Comparison of ENCODE assay signal across 8 cellular contexts in the genomic region with DNA sequence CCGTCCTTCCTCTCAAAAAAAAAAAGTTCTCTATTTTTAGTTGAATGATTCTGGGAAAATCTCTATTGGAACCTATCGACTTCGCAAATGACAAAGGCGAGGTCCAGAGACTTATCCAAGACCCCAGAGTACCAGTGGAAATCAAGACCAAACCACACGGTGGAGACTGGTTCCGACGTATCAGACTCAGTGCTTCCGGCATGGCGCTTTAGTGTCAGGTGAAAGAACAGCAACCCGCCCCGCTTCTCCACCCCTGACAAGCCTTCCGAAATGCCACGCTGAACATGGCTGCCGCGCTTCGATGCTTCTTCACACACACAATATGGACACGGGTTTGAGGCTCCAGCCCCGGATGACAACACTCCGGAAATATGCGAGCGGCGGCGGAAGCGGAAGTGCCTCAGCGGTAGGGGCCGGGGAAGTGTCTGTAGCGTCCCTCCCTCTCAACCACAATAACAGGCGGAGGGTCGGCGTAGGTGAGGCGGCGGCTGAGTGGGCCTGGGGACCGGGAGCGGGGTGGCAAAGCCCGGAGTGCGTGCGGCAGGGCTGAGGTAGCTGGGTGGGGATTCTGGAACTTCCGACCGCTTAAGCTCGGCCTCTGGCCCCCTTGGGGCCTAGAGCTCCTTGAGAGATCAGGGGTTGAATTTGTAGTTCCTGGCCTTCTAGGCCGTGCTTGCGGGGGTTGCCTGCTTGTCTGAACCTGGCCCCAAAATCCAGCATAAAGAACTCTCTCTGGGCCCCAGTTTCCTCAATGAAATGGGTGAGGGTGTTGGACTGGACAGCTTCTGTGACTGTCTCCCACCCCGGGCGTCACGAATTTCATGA. TPM values are rescaled to one million over a fixed set of nuclear protein-coding genes. Genes with fewer than 3 reads are reported as not detected.
DNase-seq lines count a peak whose midpoint lies in the region; ATAC-seq and TF ChIP-seq lines count a peak whose summit lies in the region.

A gene with protein sequence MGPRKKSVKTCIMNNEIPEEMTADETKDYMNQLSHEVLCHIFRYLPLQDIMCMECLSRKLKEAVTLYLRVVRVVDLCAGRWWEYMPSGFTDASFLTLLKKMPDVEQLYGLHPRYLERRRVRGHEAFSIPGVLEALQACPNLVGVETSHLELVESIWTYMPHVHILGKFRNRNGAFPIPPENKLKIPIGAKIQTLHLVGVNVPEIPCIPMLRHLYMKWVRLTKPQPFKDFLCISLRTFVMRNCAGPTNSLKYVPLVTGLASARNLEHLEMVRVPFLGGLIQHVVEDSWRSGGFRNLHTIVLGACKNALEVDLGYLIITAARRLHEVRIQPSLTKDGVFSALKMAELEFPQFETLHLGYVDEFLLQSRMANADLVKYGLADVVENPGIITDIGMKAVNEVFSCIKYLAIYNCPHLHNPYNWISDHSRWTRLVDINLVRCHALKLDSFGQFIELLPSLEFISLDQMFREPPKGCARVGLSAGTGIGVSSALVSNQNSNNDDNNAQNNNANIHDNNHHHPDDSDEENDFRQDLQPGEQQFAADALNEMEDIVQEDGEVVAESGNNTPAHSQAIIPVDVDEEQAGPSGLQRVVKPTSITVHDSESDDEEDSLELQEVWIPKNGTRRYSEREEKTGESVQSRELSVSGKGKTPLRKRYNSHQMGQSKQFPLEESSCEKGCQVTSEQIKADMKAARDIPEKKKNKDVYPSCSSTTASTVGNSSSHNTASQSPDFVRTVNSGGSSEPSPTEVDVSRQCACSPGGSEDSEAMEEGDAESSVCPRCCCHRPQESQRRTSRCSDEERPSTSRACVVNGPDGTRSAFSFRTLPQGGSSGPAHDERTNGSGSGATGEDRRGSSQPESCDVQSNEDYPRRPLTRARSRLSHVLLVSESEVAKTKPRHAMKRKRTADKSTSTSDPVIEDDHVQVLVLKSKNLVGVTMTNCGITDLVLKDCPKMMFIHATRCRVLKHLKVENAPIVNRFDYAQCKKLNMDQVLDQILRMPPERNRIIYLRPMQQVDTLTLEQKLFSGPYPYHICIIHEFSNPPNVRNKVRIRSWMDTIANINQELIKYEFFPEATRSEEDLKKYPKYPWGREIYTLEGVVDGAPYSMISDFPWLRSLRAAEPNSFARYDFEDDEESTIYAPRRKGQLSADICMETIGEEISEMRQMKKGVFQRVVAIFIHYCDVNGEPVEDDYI (plus strand): TSS at position 395 of the 825 bp plus-strand sequence. CDS start 10,819 bp downstream, outside the sequence.

- peak; percentile 36 for TF ChIP-seq POLR2A in testis (IDR thresholded peaks at IDR 0.05)

- 1% methylated on average over 14 to 45 of the region's 45 CpGs for WGBS in testis, 2 donors

- H3K4me1 Mint-ChIP-seq in activated naive CD8-positive, alpha-beta T cell (ENCODE audit: low read depth), result peaks cover 72% of the 10 kb centered on the region

- peak within 1 kb of the TSS; percentile 83 to 90 for H3K27ac ChIP-seq in testis

- peaks cover under 1% of the 10 kb centered on the region for H3K9me3 Mint-ChIP-seq in activated naive CD8-positive, alpha-beta T cell (ENCODE audit: low read depth)

- peak; percentile 98 for ATAC-seq in HG02623 (IDR thresholded peaks at IDR 0.05; ENCODE audit: unreplicated experiment)
- ATAC-seq in omental fat pad (ENCODE audit: low FRiP score), result peak; percentile 99

- H3K4me3 ChIP-seq in GM12864 (ENCODE audit: low read depth, low read length), result peak within 1 kb of the TSS; percentile 68
- H3K4me3 ChIP-seq in testis, result peak within 1 kb of the TSS; percentile 89 to 92

- no peaks in the 10 kb centered on the region for H3K27me3 Mint-ChIP-seq in activated naive CD8-positive, alpha-beta T cell

- intact Hi-C loops in testis (cut with DNase I; ENCODE audit: low total_unique reads), result no loop called here

- H3K4me3 Mint-ChIP-seq in activated naive CD8-positive, alpha-beta T cell, result peak within 1 kb of the TSS; percentile 96

- no peaks in the 10 kb centered on the region for H3K9me3 ChIP-seq in testis

- no peaks in the 10 kb centered on the region for H3K27me3 ChIP-seq in testis

- H3K27ac Mint-ChIP-seq in activated naive CD8-positive, alpha-beta T cell, result peak within 1 kb of the TSS; percentile 99

- H3K4me1 ChIP-seq in testis, result peaks cover 13% of the 10 kb centered on the region

- peaks cover 9% of the 10 kb centered on the region for H3K36me3 Mint-ChIP-seq in activated naive CD8-positive, alpha-beta T cell

- DNase-seq in GM12864 (ENCODE audit: low read depth) (peak; percentile 95), NCI-H1105 (lab: John Stamatoyannopoulos, UW) (peak; percentile 87), SKM-1 treated with dmso at 0.1 percent for 144 hours (lab: John Stamatoyannopoulos, UW; ENCODE audit: unreplicated experiment) (peak; percentile 97), glomerular visceral epithelial cell (ENCODE audit: extremely low spot score) (peak; percentile 98), omental fat pad (ENCODE audit: low spot score) (peak; percentile 86), testis (peak; percentile 98)

- no peaks in the 10 kb centered on the region for H3K36me3 ChIP-seq in testis (ENCODE audit: low read depth, missing control alignments)

- TF ChIP-seq CTCF in GM12864 (IDR thresholded peaks at IDR 0.05; ENCODE audit: low read depth, low read length, missing control alignments) (peak; percentile 15), omental fat pad (IDR thresholded peaks at IDR 0.05) (no peak), testis (IDR thresholded peaks at IDR 0.05) (peak in 1 of 3 experiments; percentile 3)

RNA-seq across cellular contexts. Expression of the gene that starts here (rescaled TPM):
- total RNA-seq in omental fat pad (10 to 100 TPM; 27.1 to 82.5 (median 53.6) TPM), testis (10 to 100 TPM; 57.8 to 62.4 TPM)
- 41.0 TPM for polyA plus RNA-seq in testis (ENCODE audit: insufficient read depth, low read depth, low replicate concordance)

Comparison
In these comparisons a context has a peak if more than half of its experiments do, and no peak if none do; other contexts are left out.
1. Peak in every context shown above with its lines: DNase-seq, ATAC-seq, H3K4me3 ChIP-seq and H3K27ac ChIP-seq.